ENCODE assay signal across 21 cellular contexts in the genomic region with DNA sequence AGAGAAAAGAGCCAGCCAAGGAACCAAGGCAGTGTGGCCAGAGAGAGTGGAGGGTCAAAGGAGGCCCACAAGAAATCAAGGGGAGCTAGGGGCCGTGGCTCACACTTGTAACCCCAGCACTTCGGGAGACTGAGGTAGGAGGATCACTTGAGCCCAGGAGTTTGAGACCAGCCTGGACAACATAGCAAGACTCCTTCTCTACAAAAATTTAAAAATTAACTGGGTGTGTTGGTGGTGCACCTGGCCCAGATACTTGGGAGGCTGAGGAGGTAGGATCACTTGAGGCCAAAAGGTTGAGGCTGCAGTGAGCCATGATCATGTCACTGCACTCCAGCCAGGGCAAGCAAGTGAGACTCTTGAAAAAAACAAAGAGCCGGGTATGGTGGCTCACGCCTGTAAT. TPM values are rescaled to one million over a fixed set of nuclear protein-coding genes. Genes with fewer than 3 reads are reported as not detected.
DNase-seq lines count a peak whose midpoint lies in the region; ATAC-seq and TF ChIP-seq lines count a peak whose summit lies in the region.
"Had no signal": no experiment of that assay in that cellular context is flagged by ENCODE, and none has a peak within 500 bp of the region (broad histone marks: within the 10 kb centered on the region; RNA-seq: fewer than 3 reads in every experiment).

No MANE protein-coding gene starts in this region.

- intact Hi-C loops in MCF 10A (cut with micrococcal nuclease) (loop anchor here (2.0 to 5.0 kb wide), 2 partner anchors 25 to 111 kb away; partner anchors contain the start of gene GLIS2), breast epithelium (cut with DNase I; ENCODE audit: low total_unique reads) (no loop called here), vagina (cut with DNase I) (no loop called here)

- DNase-seq in MCF 10A (ENCODE audit: unreplicated experiment): no peak
- DNase-seq in breast epithelium (ENCODE audit: low spot score in 2 of 2): no peak
- no peak for DNase-seq in coronary artery (ENCODE audit: low spot score)
- DNase-seq in progenitor cell of endocrine pancreas (ENCODE audit: low spot score, unreplicated experiment): no peak
- DNase-seq in vagina (ENCODE audit: extremely low spot score in 2 of 2): no peak
- DNase-seq in glomerular visceral epithelial cell (ENCODE audit: extremely low spot score): no peak
- no peak for DNase-seq in HFFc6
- DNase-seq: 8988T; BE2C; CD4-positive, alpha-beta T cell; DMS53; HCEC 1CT; KBM-7; NCI-H1436; NCI-H2081; NCI-H510A; NCI-H774; PC-3 had no signal

- BruUV-seq in MCF 10A (replicated peaks; lab: Mats Ljungman, UMichigan): no TSS peak

- H3K4me3 Mint-ChIP-seq in MCF 10A (ENCODE audit: unreplicated experiment): no peak overlapping the region
- no peak overlapping the region for H3K4me3 Mint-ChIP-seq in progenitor cell of endocrine pancreas (ENCODE audit: low read depth)
- no peak overlapping the region for H3K4me3 Mint-ChIP-seq in HFFc6
- H3K4me3 Mint-ChIP-seq: CD4-positive, alpha-beta T cell had no signal

- H3K27ac ChIP-seq in breast epithelium (no peak overlapping the region), coronary artery (peak overlapping the region; percentile 56 to 73), vagina (peak overlapping the region; percentile 54)
- H3K27ac ChIP-seq: GM23248 had no signal

- H3K27me3 ChIP-seq in breast epithelium (no peaks in the 10 kb centered on the region), vagina (no peaks in the 10 kb centered on the region)
- H3K27me3 ChIP-seq: BE2C had no signal

- POLR2A ChIA-PET in MCF 10A (lab: Yijun Ruan, JAX): interaction anchor here (3.6 kb wide), 1 partner anchor 18 kb away, joined by 34 read pairs; the partner anchor contains the start of gene TFAP4

- no peak overlapping the region for H3K4me3 ChIP-seq in breast epithelium
- H3K4me3 ChIP-seq in coronary artery: no peak overlapping the region
- H3K4me3 ChIP-seq in vagina: no peak overlapping the region
- H3K4me3 ChIP-seq: GM23248 had no signal

- H3K36me3 ChIP-seq in breast epithelium: no peaks in the 10 kb centered on the region
- H3K36me3 ChIP-seq in vagina: no peaks in the 10 kb centered on the region
- H3K36me3 ChIP-seq: BE2C had no signal

- no peak for TF ChIP-seq CTCF in MCF 10A (IDR thresholded peaks at IDR 0.05; ENCODE audit: unreplicated experiment)
- TF ChIP-seq CTCF in breast epithelium (IDR thresholded peaks at IDR 0.05): no peak
- TF ChIP-seq CTCF in coronary artery (IDR thresholded peaks at IDR 0.05): no peak
- TF ChIP-seq CTCF in progenitor cell of endocrine pancreas (IDR thresholded peaks at IDR 0.05; ENCODE audit: unreplicated experiment): no peak
- no peak for TF ChIP-seq CTCF in vagina (IDR thresholded peaks at IDR 0.05)
- no peak for TF ChIP-seq CTCF in HFFc6 (IDR thresholded peaks at IDR 0.05)

- H3K4me1 ChIP-seq in breast epithelium (peaks cover 0 to 10% of the 10 kb centered on the region in 2 donors), vagina (peaks cover 38% of the 10 kb centered on the region)

- peaks cover 7% of the 10 kb centered on the region for H3K36me3 Mint-ChIP-seq in MCF 10A (ENCODE audit: insufficient read depth, unreplicated experiment)
- no peaks in the 10 kb centered on the region for H3K36me3 Mint-ChIP-seq in progenitor cell of endocrine pancreas (ENCODE audit: insufficient read depth)
- H3K36me3 Mint-ChIP-seq in HFFc6 (ENCODE audit: low read depth): no peaks in the 10 kb centered on the region

- no peaks in the 10 kb centered on the region for H3K27me3 Mint-ChIP-seq in MCF 10A (ENCODE audit: insufficient read depth, unreplicated experiment)
- H3K27me3 Mint-ChIP-seq in progenitor cell of endocrine pancreas: no peaks in the 10 kb centered on the region
- H3K27me3 Mint-ChIP-seq in HFFc6 (ENCODE audit: insufficient read depth): peaks cover 2% of the 10 kb centered on the region

- ATAC-seq in GM19324 (IDR thresholded peaks at IDR 0.05; ENCODE audit: low FRiP score, unreplicated experiment): no peak
- ATAC-seq: PC-3 had no signal

- H3K9me3 ChIP-seq in breast epithelium (no peaks in the 10 kb centered on the region), vagina (no peaks in the 10 kb centered on the region)
- H3K9me3 ChIP-seq: BE2C had no signal

- CTCF ChIA-PET in MCF 10A (lab: Yijun Ruan, JAX): interaction anchor here (3.5 to 4.0 kb wide), 2 partner anchors 39 to 111 kb away, joined by 31 to 94 read pairs; no protein-coding TSS in a partner anchor

- H3K4me1 Mint-ChIP-seq in MCF 10A (ENCODE audit: insufficient read depth, unreplicated experiment) (peaks cover 35% of the 10 kb centered on the region), progenitor cell of endocrine pancreas (ENCODE audit: low read depth) (peaks cover 12% of the 10 kb centered on the region), HFFc6 (ENCODE audit: low read depth) (peaks cover 42% of the 10 kb centered on the region)

- no peak for TF ChIP-seq POLR2A in breast epithelium (IDR thresholded peaks at IDR 0.05)
- TF ChIP-seq POLR2A in vagina (IDR thresholded peaks at IDR 0.05): no peak

- H3K27ac Mint-ChIP-seq in MCF 10A (ENCODE audit: low read depth, unreplicated experiment): peak overlapping the region; percentile 95
- H3K27ac Mint-ChIP-seq in progenitor cell of endocrine pancreas: peak overlapping the region; percentile 89
- H3K27ac Mint-ChIP-seq in HFFc6: no peak overlapping the region
- H3K27ac Mint-ChIP-seq: CD4-positive, alpha-beta T cell had no signal

- H3K9me3 Mint-ChIP-seq in MCF 10A (ENCODE audit: unreplicated experiment) (no peaks in the 10 kb centered on the region), progenitor cell of endocrine pancreas (ENCODE audit: low read depth) (no peaks in the 10 kb centered on the region), HFFc6 (no peaks in the 10 kb centered on the region)
- H3K9me3 Mint-ChIP-seq: CD4-positive, alpha-beta T cell had no signal

RNA-seq across cellular contexts. Expression of gene TFAP4, which starts 18.9 kb away (rescaled TPM):
- total RNA-seq in MCF 10A (2022) (15.5 and 23.9 TPM in 2 replicates), breast epithelium (1 to 10 TPM; 4.6 to 7.2 (median 6.2) TPM), progenitor cell of endocrine pancreas (22.9 and 29.0 TPM in 2 replicates), vagina (6.9 TPM)
- 10 to 100 TPM in 3 of 6 experiments, 1 to 10 TPM in 3; 8.3 to 11.7 (median 10.1) TPM for total RNA-seq in HFFc6 (2021; fragmentation: NEBNext Ultra II Directional; extraction: Animal tissue kit (Norgen Biotek cat#: 25700))

RNA-seq across cellular contexts. Expression of gene GLIS2, which starts 24.2 kb away (rescaled TPM):
- total RNA-seq in MCF 10A (2022) (14.7 and 15.8 TPM in 2 replicates), breast epithelium (1 to 10 TPM in 2 of 3 donors, under 1 TPM in 1; 0.96 to 3.9 (median 1.5) TPM), progenitor cell of endocrine pancreas (22.2 and 23.2 TPM in 2 replicates), vagina (6.9 TPM)
- 10 to 100 TPM; 21.9 to 26.0 (median 23.5) TPM for total RNA-seq in HFFc6 (2021; fragmentation: NEBNext Ultra II Directional; extraction: Animal tissue kit (Norgen Biotek cat#: 25700))
- total RNA-seq: CD4-positive, alpha-beta T cell had no signal

RNA-seq across cellular contexts. Expression of gene SRL, which starts 49.8 kb away (rescaled TPM):
- total RNA-seq in MCF 10A (2022) (not detected in 2 replicates), breast epithelium (under 1 TPM; 0.32 to 0.98 (median 0.44) TPM), progenitor cell of endocrine pancreas (0.09 TPM in 1 of 2 replicates, not detected in the other), vagina (1.5 TPM)
- not detected for total RNA-seq in HFFc6 (2021; fragmentation: NEBNext Ultra II Directional; extraction: Animal tissue kit (Norgen Biotek cat#: 25700))
- total RNA-seq: CD4-positive, alpha-beta T cell; GM23248; PC-3; SK-MEL-5 had no signal

RNA-seq across cellular contexts. Expression of gene PAM16, which starts 59.4 kb away (rescaled TPM):
- total RNA-seq in MCF 10A (2022): 71.8 and 117 TPM in 2 replicates
- total RNA-seq in breast epithelium: 10 to 100 TPM; 24.9 to 52.4 (median 49.9) TPM
- total RNA-seq in progenitor cell of endocrine pancreas: 33.5 and 36.7 TPM in 2 replicates
- 76.1 TPM for total RNA-seq in vagina
- 10 to 100 TPM; 44.9 to 50.8 (median 46.1) TPM for total RNA-seq in HFFc6 (2021; fragmentation: NEBNext Ultra II Directional; extraction: Animal tissue kit (Norgen Biotek cat#: 25700))

Comparison
In these comparisons a context has a peak if more than half of its experiments do, and no peak if none do; other contexts are left out.
1. H3K27ac ChIP-seq: peak in coronary artery (2 of 2) and vagina (single experiment); none in breast epithelium (0 of 2).